ENCODE assay signal across 9 cellular contexts in genomic region chr12:111024205-111024794, GRCh38. TPM values are rescaled to one million over a fixed set of nuclear protein-coding genes. Genes with fewer than 3 reads are reported as not detected.
DNase-seq lines count a peak whose midpoint lies in the region; ATAC-seq and TF ChIP-seq lines count a peak whose summit lies in the region.
"Had no signal": no experiment of that assay in that cellular context is flagged by ENCODE, and none has a peak within 500 bp of the region (broad histone marks: within the 10 kb centered on the region; RNA-seq: fewer than 3 reads in every experiment).

No MANE protein-coding gene starts in this region.

- no peaks in the 10 kb centered on the region for H3K36me3 ChIP-seq in thoracic aorta

- no peak overlapping the region for H3K4me3 ChIP-seq in thoracic aorta

- H3K4me1 ChIP-seq in thoracic aorta (ENCODE audit: control insufficient read depth in 1 of 2, low read depth in 2 of 2): no peaks in the 10 kb centered on the region

- ATAC-seq in naive B cell (ENCODE audit: low read depth in 2 of 2): peak; percentile 25 to 30
- no peak for ATAC-seq in thoracic aorta (ENCODE audit: insufficient number of reproducible peaks, low FRiP score, low read depth)

- no peaks in the 10 kb centered on the region for H3K36me3 Mint-ChIP-seq in naive B cell

- no peaks in the 10 kb centered on the region for H3K27me3 ChIP-seq in thoracic aorta (replicated peaks; ENCODE audit: insufficient read depth)

- no peak overlapping the region for H3K27ac ChIP-seq in thoracic aorta

- DNase-seq in NCI-H2196 (lab: John Stamatoyannopoulos, UW; ENCODE audit: unreplicated experiment) (peak; percentile 74), NCI-H2196 treated with DMSO at 0.1 percent for 48 hours (lab: John Stamatoyannopoulos, UW; ENCODE audit: unreplicated experiment) (no peak), NCI-H1092 treated with DMSO at 0.1 percent for 48 hours (lab: John Stamatoyannopoulos, UW) (peak; percentile 0), naive B cell (no peak), thoracic aorta (ENCODE audit: low spot score) (no peak), cortex of kidney (lab: John Stamatoyannopoulos, UW) (no peak)
- DNase-seq in activated CD4-positive, alpha-beta T cell treated with anti-CD3 and anti-CD28 coated beads for 48 hours: peak; percentile 66
- peak; percentile 25 for DNase-seq in effector CD4-positive, alpha-beta T cell

- peak overlapping the region in 1 of 8 donors; percentile 17 for H3K4me3 Mint-ChIP-seq in naive B cell

- H3K27ac Mint-ChIP-seq in naive B cell: peak overlapping the region in 1 of 6 donors; percentile 69

- H3K27me3 Mint-ChIP-seq in naive B cell: peaks cover 41 to 81% (median 70%) of the 10 kb centered on the region in 3 donors

- TF ChIP-seq CTCF in thoracic aorta (IDR thresholded peaks at IDR 0.05): peak; percentile 33

- peaks cover 0 to 1% (median 0%) of the 10 kb centered on the region in 3 donors for H3K4me1 Mint-ChIP-seq in naive B cell

- H3K9me3 Mint-ChIP-seq in naive B cell: no peaks in the 10 kb centered on the region

- H3K9me3 ChIP-seq in thoracic aorta: no peaks in the 10 kb centered on the region

RNA-seq across cellular contexts. Expression of gene CUX2, which starts 9.7 kb away (rescaled TPM):
- polyA plus RNA-seq in naive B cell (ENCODE audit: low read depth in 6 of 6): not detected
- total RNA-seq in thoracic aorta: not detected
- total RNA-seq: glomerular endothelial cell had no signal

Comparison
In these comparisons a context has a peak if more than half of its experiments do, and no peak if none do; other contexts are left out.
1. DNase-seq: peak in NCI-H2196 (single experiment), NCI-H1092 treated with DMSO at 0.1 percent for 48 hours (single experiment), activated CD4-positive, alpha-beta T cell treated with anti-CD3 and anti-CD28 coated beads for 48 hours (single experiment) and effector CD4-positive, alpha-beta T cell (single experiment); none in NCI-H2196 treated with DMSO at 0.1 percent for 48 hours (single experiment), naive B cell (single experiment), thoracic aorta (single experiment) and cortex of kidney (single experiment).